Comparison of ENCODE assay signal across 1 cellular context in genomic region chrX:46582325-46582724, GRCh38.
TF ChIP-seq lines count a peak whose summit lies in the region.

No MANE protein-coding gene starts in this region.

TF ChIP-seq in SK-N-SH, 30 proteins besides CTCF, POLR2A, EP300 and RAD21 (continued from another document):
- TF ChIP-seq, protein P1, sequence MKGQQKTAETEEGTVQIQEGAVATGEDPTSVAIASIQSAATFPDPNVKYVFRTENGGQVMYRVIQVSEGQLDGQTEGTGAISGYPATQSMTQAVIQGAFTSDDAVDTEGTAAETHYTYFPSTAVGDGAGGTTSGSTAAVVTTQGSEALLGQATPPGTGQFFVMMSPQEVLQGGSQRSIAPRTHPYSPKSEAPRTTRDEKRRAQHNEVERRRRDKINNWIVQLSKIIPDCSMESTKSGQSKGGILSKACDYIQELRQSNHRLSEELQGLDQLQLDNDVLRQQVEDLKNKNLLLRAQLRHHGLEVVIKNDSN (IDR thresholded peaks at IDR 0.05; ENCODE audit: borderline replicate concordance, low read depth), result no peak
- TF ChIP-seq ELF1 (IDR thresholded peaks at IDR 0.05) (no peak), CHD2 (IDR thresholded peaks at IDR 0.05; ENCODE audit: low read length, partially characterized antibody) (no peak), POLR2AphosphoS5 (IDR thresholded peaks at IDR 0.05; ENCODE audit: low read depth, low read length) (no peak), RCOR1 (IDR thresholded peaks at IDR 0.05; ENCODE audit: low read length) (no peak), PBX3 (IDR thresholded peaks at IDR 0.05) (peak; percentile 91)
